In the genomic region with DNA sequence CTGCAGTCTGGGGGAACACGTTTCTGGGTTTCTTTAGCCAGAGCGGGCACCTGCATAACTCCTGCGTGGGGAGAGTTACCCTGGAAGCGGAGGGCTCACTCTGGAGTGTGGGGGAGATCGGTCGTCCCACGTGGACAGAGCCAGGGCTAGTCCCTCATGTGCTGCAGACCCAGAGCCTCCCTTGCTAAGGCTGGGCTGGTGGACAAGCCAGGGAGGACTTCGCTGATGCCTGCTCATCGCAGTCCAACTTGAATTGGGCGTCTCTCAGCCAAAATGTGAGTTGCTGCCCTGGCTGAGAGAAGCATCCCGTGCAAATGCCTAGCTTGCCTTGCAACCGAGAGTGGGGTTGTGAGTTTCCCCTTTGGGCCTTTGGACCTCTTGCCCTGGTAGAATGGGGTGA, we compare ENCODE assay signal across 14 cellular contexts. TPM values are rescaled to one million over a fixed set of nuclear protein-coding genes. Genes with fewer than 3 reads are reported as not detected.
A peak's percentile ranks its signal among the peaks of the same experiment; 100 is the strongest.
DNase-seq lines count a peak whose midpoint lies in the region; ATAC-seq, FAIRE-seq and TF ChIP-seq lines count a peak whose summit lies in the region.
"Had no signal": no experiment of that assay in that cellular context is flagged by ENCODE, and none has a peak within 500 bp of the region (broad histone marks: within the 10 kb centered on the region; RNA-seq: fewer than 3 reads in every experiment).

No MANE protein-coding gene starts in this region.

- no peak for ATAC-seq in lower lobe of right lung

- H3K27ac Mint-ChIP-seq in astrocyte (ENCODE audit: unreplicated experiment), result no peak overlapping the region

- H3K4me1 Mint-ChIP-seq in astrocyte (ENCODE audit: low read depth, unreplicated experiment), result peaks cover 9% of the 10 kb centered on the region

- H3K27me3 ChIP-seq in astrocyte (ENCODE audit: insufficient read depth, low read length) (peaks cover 2% of the 10 kb centered on the region), lower lobe of right lung (ENCODE audit: low read depth) (peaks cover 17% of the 10 kb centered on the region), small intestine (ENCODE audit: control insufficient read depth in 2 of 2, insufficient read depth in 2 of 2, low read length in 2 of 2) (no peaks in the 10 kb centered on the region), WERI-Rb-1 (ENCODE audit: insufficient read depth, low read depth, severe bottlenecking) (no peaks in the 10 kb centered on the region)

- peak overlapping the region; percentile 79 for H3K4me3 Mint-ChIP-seq in astrocyte (ENCODE audit: unreplicated experiment)

- peaks cover 4% of the 10 kb centered on the region for H3K9me3 Mint-ChIP-seq in astrocyte (ENCODE audit: unreplicated experiment)

- FAIRE-seq in astrocyte (lab: Jason Lieb, UNC) (no peak), small intestine (lab: Jason Lieb, UNC) (no peak)
- FAIRE-seq: TTC549 had no signal

- H3K4me3 ChIP-seq in astrocyte (ENCODE audit: insufficient read depth, low read depth, low read length) (peak overlapping the region; percentile 71), lower lobe of right lung (peak overlapping the region; percentile 61), small intestine (ENCODE audit: low read depth in 1 of 2, low read length in 2 of 2) (peak overlapping the region; percentile 21 to 42), WERI-Rb-1 (ENCODE audit: low read depth, low read length) (no peak overlapping the region)

- H3K27ac ChIP-seq in astrocyte (ENCODE audit: low read depth, low read length), result no peak overlapping the region
- H3K27ac ChIP-seq in lower lobe of right lung, result peak overlapping the region; percentile 73
- peak overlapping the region in 1 of 2 donors; percentile 90 for H3K27ac ChIP-seq in small intestine (ENCODE audit: low read depth in 1 of 2, low read length in 1 of 2)
- no peak overlapping the region for H3K27ac ChIP-seq in WERI-Rb-1
- H3K27ac ChIP-seq in caudate nucleus (ENCODE audit: low read depth, low read length), result no peak overlapping the region

- H3K27me3 Mint-ChIP-seq in astrocyte (ENCODE audit: low read depth, unreplicated experiment), result peaks cover 77% of the 10 kb centered on the region

- 61 to 68% (median 64%) methylated on average over 12 of the region's 12 CpGs for WGBS in small intestine, 3 donors

- H3K9ac ChIP-seq in astrocyte (ENCODE audit: low read length), result peak overlapping the region; percentile 68

- DNase-seq in EH (ENCODE audit: low read depth) (peak; percentile 37), astrocyte (ENCODE audit: low read depth) (no peak), lower lobe of right lung (no peak), small intestine (no peak), NCI-H446 treated with DMSO at 0.1 percent for 48 hours (lab: John Stamatoyannopoulos, UW) (no peak), HuH-7 (ENCODE audit: low spot score) (no peak), WERI-Rb-1 (no peak), caudate nucleus (lab: John Stamatoyannopoulos, UW) (no peak)
- DNase-seq: activated naive CD4-positive, alpha-beta T cell; mammary epithelial cell; NCI-H2029 treated with DMSO at 0.1 percent for 48 hours; OCI-M1 had no signal

- no peaks in the 10 kb centered on the region for H3K9me3 ChIP-seq in astrocyte (ENCODE audit: insufficient read depth, low read depth, low read length)
- H3K9me3 ChIP-seq in lower lobe of right lung, result no peaks in the 10 kb centered on the region
- no peaks in the 10 kb centered on the region for H3K9me3 ChIP-seq in small intestine (ENCODE audit: control insufficient read depth, low read depth)
- H3K9me3 ChIP-seq in WERI-Rb-1 (ENCODE audit: severe bottlenecking), result no peaks in the 10 kb centered on the region

- H3K4me2 ChIP-seq in astrocyte (ENCODE audit: low read length), result peak overlapping the region; percentile 97

- H4K20me1 ChIP-seq in astrocyte (ENCODE audit: insufficient read depth, low read length), result peaks cover 18% of the 10 kb centered on the region

- TF ChIP-seq CTCF in astrocyte (IDR thresholded peaks at IDR 0.05; ENCODE audit: insufficient read depth, low read depth, low read length) (no peak), lower lobe of right lung (IDR thresholded peaks at IDR 0.05) (no peak), WERI-Rb-1 (IDR thresholded peaks at IDR 0.05; ENCODE audit: low read depth, low read length) (no peak)

- H3K4me1 ChIP-seq in astrocyte (ENCODE audit: insufficient read depth, low read length) (peaks cover 14% of the 10 kb centered on the region), lower lobe of right lung (peaks cover 25% of the 10 kb centered on the region), small intestine (ENCODE audit: control insufficient read depth in 2 of 2, insufficient read depth in 1 of 2, low read depth in 1 of 2, low read length in 1 of 2) (no peaks in the 10 kb centered on the region)

- H3K36me3 ChIP-seq in astrocyte (ENCODE audit: insufficient read depth, low read length), result no peaks in the 10 kb centered on the region
- H3K36me3 ChIP-seq in lower lobe of right lung, result no peaks in the 10 kb centered on the region
- H3K36me3 ChIP-seq in small intestine (ENCODE audit: control insufficient read depth in 2 of 2, insufficient read depth in 2 of 2, low read length in 2 of 2), result no peaks in the 10 kb centered on the region
- H3K36me3 ChIP-seq in WERI-Rb-1, result no peaks in the 10 kb centered on the region

- intact Hi-C loops in lower lobe of right lung (cut with DNase I), result no loop called here

- H3K36me3 Mint-ChIP-seq in astrocyte (ENCODE audit: low read depth, unreplicated experiment), result peaks cover 2% of the 10 kb centered on the region

- H2AFZ ChIP-seq in astrocyte (ENCODE audit: low read depth, low read length), result no peak overlapping the region

- H3K79me2 ChIP-seq in astrocyte (ENCODE audit: insufficient read depth, low read length), result peaks cover 29% of the 10 kb centered on the region

RNA-seq across cellular contexts. Expression of gene CRISPLD2, which starts 1.0 kb away (rescaled TPM):
- total RNA-seq in astrocyte, result 1.8 and 2.4 TPM in 2 replicates
- total RNA-seq in lower lobe of right lung, result 34.9 TPM
- polyA plus RNA-seq in small intestine, result 10 to 100 TPM in 1 of 3 donors, 1 to 10 TPM in 1, under 1 TPM in 1; 0.89 to 31.4 (median 4.6) TPM
- total RNA-seq: HT1080 had no signal

Comparison
In these comparisons a context has a peak if more than half of its experiments do, and no peak if none do; other contexts are left out.
1. RNA of gene CRISPLD2, which starts 1.0 kb away (total RNA-seq): 34.9 TPM in lower lobe of right lung (single experiment); 1.8 to 2.4 TPM in astrocyte; every median in the first group is over 10 times any median in the second.